ENCODE assay signal across 19 cellular contexts in the genomic region with DNA sequence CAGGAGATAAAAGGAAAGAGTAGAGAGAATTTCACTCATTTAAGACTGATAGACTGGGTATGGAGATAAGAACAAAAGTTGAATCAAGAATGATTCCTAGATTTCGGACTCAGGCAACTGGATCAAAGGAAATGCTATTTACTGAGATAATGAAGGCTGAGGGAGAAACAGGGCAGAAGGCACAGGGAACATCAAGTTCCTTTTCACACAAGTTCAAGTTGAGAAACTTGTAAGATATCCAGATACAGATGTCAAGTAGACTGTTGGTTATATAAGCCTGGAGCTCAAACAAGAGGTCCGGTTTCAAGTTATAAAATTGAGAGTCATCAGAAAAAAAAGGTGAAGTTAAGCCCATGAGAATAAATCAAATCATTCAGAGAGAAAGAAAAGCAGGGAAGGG.
DNase-seq lines count a peak whose midpoint lies in the region; ATAC-seq and TF ChIP-seq lines count a peak whose summit lies in the region.
"Had no signal": no experiment of that assay in that cellular context is flagged by ENCODE, and none has a peak within 500 bp of the region (broad histone marks: within the 10 kb centered on the region; RNA-seq: fewer than 3 reads in every experiment).

No MANE protein-coding gene starts in this region.

- H3K36me3 ChIP-seq in parathyroid adenoma (ENCODE audit: control insufficient read depth, insufficient read depth, low read length): no peaks in the 10 kb centered on the region
- H3K36me3 ChIP-seq in thyroid gland: no peaks in the 10 kb centered on the region
- peaks cover 0 to 2% of the 10 kb centered on the region in 2 donors for H3K36me3 ChIP-seq in aorta (ENCODE audit: control insufficient read depth in 1 of 2, insufficient read depth in 2 of 2, low read length in 1 of 2)

- no peak overlapping the region for H3K4me2 ChIP-seq in parathyroid adenoma (ENCODE audit: low read length)

- H3K4me1 ChIP-seq in parathyroid adenoma: peaks cover 4% of the 10 kb centered on the region
- H3K4me1 ChIP-seq in thyroid gland: peaks cover 12 to 26% of the 10 kb centered on the region in 2 donors
- H3K4me1 ChIP-seq in aorta (ENCODE audit: control insufficient read depth in 1 of 2, insufficient read depth in 2 of 2, low read length in 2 of 2): peaks cover 0 to 5% of the 10 kb centered on the region in 2 donors

- TF ChIP-seq CTCF in parathyroid adenoma (IDR thresholded peaks at IDR 0.05) (no peak), thyroid gland (IDR thresholded peaks at IDR 0.05) (no peak)

- peaks cover 5% of the 10 kb centered on the region in 2 donors for H3K27me3 Mint-ChIP-seq in stimulated activated naive B cell treated with anti-CD40 and anti-IgM and Interleukin-4, amounts not matched to agents 10 μg/mL and 1 μg/mL and 100 μg/mL, for 72 hours
- H3K27me3 Mint-ChIP-seq: CD8-positive, alpha-beta memory T cell had no signal

- H3K9me3 ChIP-seq in parathyroid adenoma (ENCODE audit: control insufficient read depth, low read length) (no peaks in the 10 kb centered on the region), thyroid gland (no peaks in the 10 kb centered on the region), aorta (ENCODE audit: control insufficient read depth, low read length) (no peaks in the 10 kb centered on the region)

- no peak overlapping the region for H3K9ac ChIP-seq in parathyroid adenoma

- no peak overlapping the region for H3K4me3 ChIP-seq in parathyroid adenoma (ENCODE audit: low read depth, low read length)
- no peak overlapping the region for H3K4me3 ChIP-seq in thyroid gland (replicated peaks in 1 of 3)
- H3K4me3 ChIP-seq in aorta (ENCODE audit: low read length in 2 of 2): no peak overlapping the region

- H3K27me3 ChIP-seq in parathyroid adenoma (ENCODE audit: control insufficient read depth, insufficient read depth, low read length) (no peaks in the 10 kb centered on the region), thyroid gland (no peaks in the 10 kb centered on the region), aorta (ENCODE audit: control insufficient read depth in 1 of 2, insufficient read depth in 2 of 2, low read length in 1 of 2) (no peaks in the 10 kb centered on the region)

- WGBS in thyroid gland, 2 donors: 38 to 39% methylated on average over 2 of the region's 2 CpGs
- WGBS in aorta, 2 donors: 67 to 73% methylated on average over 2 of the region's 2 CpGs

- H3K79me2 ChIP-seq in parathyroid adenoma: peaks cover 15% of the 10 kb centered on the region

- no peaks in the 10 kb centered on the region for H3K36me3 Mint-ChIP-seq in stimulated activated naive B cell treated with anti-CD40 and anti-IgM and Interleukin-4, amounts not matched to agents 10 μg/mL and 1 μg/mL and 100 μg/mL, for 72 hours

- TF ChIP-seq POLR2A in thyroid gland (IDR thresholded peaks at IDR 0.05): no peak

- DNase-seq in left cardiac atrium (no peak), cardiac septum (ENCODE audit: low spot score) (no peak), thyroid gland (peak in 1 of 2 donors; percentile 20), aorta (no peak), substantia nigra (lab: John Stamatoyannopoulos, UW) (no peak)
- no peak for DNase-seq in stimulated activated naive B cell treated with anti-CD40 and anti-IgM and Interleukin-4, amounts not matched to agents 10 μg/mL and 1 μg/mL and 100 μg/mL, for 72 hours
- DNase-seq: Calu3; CD8-positive, alpha-beta memory T cell; GDM1; NCI-H1105; NCI-H2081; NCI-H2171; NCI-H526; RPMI8226; SIG-M5 had no signal

- intact Hi-C loops in left cardiac atrium (cut with DNase I) (no loop called here), cardiac septum (cut with DNase I) (no loop called here), thyroid gland (cut with DNase I) (no loop called here), aorta (cut with DNase I) (no loop called here)

- H3K27ac ChIP-seq in parathyroid adenoma: peak overlapping the region; percentile 10
- peak overlapping the region; percentile 51 to 56 (median 53) for H3K27ac ChIP-seq in thyroid gland
- no peak overlapping the region for H3K27ac ChIP-seq in aorta (ENCODE audit: low read depth in 1 of 2, low read length in 2 of 2)
- H3K27ac ChIP-seq in substantia nigra (ENCODE audit: low read depth, low read length, poor library complexity, severe bottlenecking): no peak overlapping the region
- H3K27ac ChIP-seq: C4-2B had no signal

- H3K27ac Mint-ChIP-seq in stimulated activated naive B cell treated with anti-CD40 and anti-IgM and Interleukin-4, amounts not matched to agents 10 μg/mL and 1 μg/mL and 100 μg/mL, for 72 hours: no peak overlapping the region
- H3K27ac Mint-ChIP-seq: CD8-positive, alpha-beta memory T cell; IgD-negative memory B cell had no signal

- no peaks in the 10 kb centered on the region for H3K4me1 Mint-ChIP-seq in stimulated activated naive B cell treated with anti-CD40 and anti-IgM and Interleukin-4, amounts not matched to agents 10 μg/mL and 1 μg/mL and 100 μg/mL, for 72 hours
- H3K4me1 Mint-ChIP-seq: CD8-positive, alpha-beta memory T cell; IgD-negative memory B cell had no signal

- H3K4me3 Mint-ChIP-seq in stimulated activated naive B cell treated with anti-CD40 and anti-IgM and Interleukin-4, amounts not matched to agents 10 μg/mL and 1 μg/mL and 100 μg/mL, for 72 hours: no peak overlapping the region
- H3K4me3 Mint-ChIP-seq: CD8-positive, alpha-beta memory T cell; IgD-negative memory B cell had no signal

- H2AFZ ChIP-seq in parathyroid adenoma: no peak overlapping the region

- ATAC-seq in left cardiac atrium: peak; percentile 12 to 22
- ATAC-seq in aorta (ENCODE audit: low FRiP score): peak; percentile 56
- ATAC-seq in stimulated activated naive B cell treated with anti-CD40 and anti-IgM and Interleukin-4, amounts not matched to agents 10 μg/mL and 1 μg/mL and 100 μg/mL, for 72 hours (replicated peaks): no peak
- ATAC-seq in GM19023 (IDR thresholded peaks at IDR 0.05; ENCODE audit: unreplicated experiment): no peak

- H3K9me3 Mint-ChIP-seq in stimulated activated naive B cell treated with anti-CD40 and anti-IgM and Interleukin-4, amounts not matched to agents 10 μg/mL and 1 μg/mL and 100 μg/mL, for 72 hours: no peaks in the 10 kb centered on the region
- H3K9me3 Mint-ChIP-seq: CD8-positive, alpha-beta memory T cell; IgD-negative memory B cell had no signal

Comparison
In these comparisons a context has a peak if more than half of its experiments do, and no peak if none do; other contexts are left out.
1. ATAC-seq: peak in left cardiac atrium (2 of 2) and aorta (single experiment); none in stimulated activated naive B cell treated with anti-CD40 and anti-IgM and Interleukin-4, amounts not matched to agents 10 μg/mL and 1 μg/mL and 100 μg/mL, for 72 hours (0 of 2) and GM19023 (single experiment).
2. H3K27ac ChIP-seq: peak in parathyroid adenoma (single experiment) and thyroid gland (3 of 3); none in aorta (0 of 2) and substantia nigra (single experiment).